ENCODE assay signal across 9 cellular contexts in genomic region chr10:114938818-114939193, GRCh38. TPM values are rescaled to one million over a fixed set of nuclear protein-coding genes. Genes with fewer than 3 reads are reported as not detected.
DNase-seq lines count a peak whose midpoint lies in the region; FAIRE-seq and TF ChIP-seq lines count a peak whose summit lies in the region.
"Had no signal": no experiment of that assay in that cellular context is flagged by ENCODE, and none has a peak within 500 bp of the region (broad histone marks: within the 10 kb centered on the region; RNA-seq: fewer than 3 reads in every experiment).

No MANE protein-coding gene starts in this region.

- no peaks in the 10 kb centered on the region for H3K9me3 Mint-ChIP-seq in T-helper 1 cell treated with Interleukin-12 subunit alpha and Interleukin-12 subunit beta and Interleukin-4 antibody, amounts not matched to agents 30 μg/mL and 1 μg/mL, for 36 hours
- H3K9me3 Mint-ChIP-seq in activated T-helper 2 cell treated with anti-CD3 and anti-CD28 coated beads, Interferon-gamma antibody, Interleukin-2, Interleukin-4, amounts not matched to agents 10 μg/mL and 5 μg/mL and 100 μg/mL, durations not matched to agents 14 hours and 24 hours and 36 hours = no peaks in the 10 kb centered on the region

- peak overlapping the region; percentile 80 to 92 for H3K9ac ChIP-seq in kidney (ENCODE audit: low read length in 2 of 2)

- intact Hi-C loops in activated T-helper 2 cell treated with anti-CD3 and anti-CD28 coated beads, Interferon-gamma antibody, Interleukin-2, Interleukin-4, amounts not matched to agents 10 μg/mL and 5 μg/mL and 100 μg/mL, durations not matched to agents 14 hours and 24 hours and 36 hours (cut with micrococcal nuclease) = loop anchor here (1.0 to 5.0 kb wide), 2 partner anchors 28 to 397 kb away; no protein-coding TSS in a partner anchor
- intact Hi-C loops in kidney (cut with DNase I) = no loop called here

- H3K4me1 Mint-ChIP-seq in T-helper 1 cell treated with Interleukin-12 subunit alpha and Interleukin-12 subunit beta and Interleukin-4 antibody, amounts not matched to agents 30 μg/mL and 1 μg/mL, for 36 hours (ENCODE audit: low read depth) = peaks cover 17% of the 10 kb centered on the region
- H3K4me1 Mint-ChIP-seq in activated T-helper 2 cell treated with anti-CD3 and anti-CD28 coated beads, Interferon-gamma antibody, Interleukin-2, Interleukin-4, amounts not matched to agents 10 μg/mL and 5 μg/mL and 100 μg/mL, durations not matched to agents 14 hours and 24 hours and 36 hours (ENCODE audit: low read depth) = peaks cover 23% of the 10 kb centered on the region

- FAIRE-seq in kidney (lab: Jason Lieb, UNC) = no peak
- FAIRE-seq: endometrium had no signal

- peaks cover 5% of the 10 kb centered on the region in 2 donors for H3K36me3 ChIP-seq in kidney (ENCODE audit: control insufficient read depth in 1 of 2, insufficient read depth in 2 of 2, low read length in 2 of 2)

- peaks cover 7% of the 10 kb centered on the region for H3K36me3 Mint-ChIP-seq in T-helper 1 cell treated with Interleukin-12 subunit alpha and Interleukin-12 subunit beta and Interleukin-4 antibody, amounts not matched to agents 30 μg/mL and 1 μg/mL, for 36 hours (ENCODE audit: low read depth)
- H3K36me3 Mint-ChIP-seq in activated T-helper 2 cell treated with anti-CD3 and anti-CD28 coated beads, Interferon-gamma antibody, Interleukin-2, Interleukin-4, amounts not matched to agents 10 μg/mL and 5 μg/mL and 100 μg/mL, durations not matched to agents 14 hours and 24 hours and 36 hours (ENCODE audit: low read depth) = peaks cover 20% of the 10 kb centered on the region

- H3K4me3 ChIP-seq in kidney (ENCODE audit: low read length in 2 of 2) = peak overlapping the region; percentile 75 to 91

- H3K27me3 Mint-ChIP-seq in T-helper 1 cell treated with Interleukin-12 subunit alpha and Interleukin-12 subunit beta and Interleukin-4 antibody, amounts not matched to agents 30 μg/mL and 1 μg/mL, for 36 hours (ENCODE audit: low read depth) = no peaks in the 10 kb centered on the region
- no peaks in the 10 kb centered on the region for H3K27me3 Mint-ChIP-seq in activated T-helper 2 cell treated with anti-CD3 and anti-CD28 coated beads, Interferon-gamma antibody, Interleukin-2, Interleukin-4, amounts not matched to agents 10 μg/mL and 5 μg/mL and 100 μg/mL, durations not matched to agents 14 hours and 24 hours and 36 hours (ENCODE audit: low read depth)

- peak overlapping the region; percentile 89 for H3K27ac Mint-ChIP-seq in T-helper 1 cell treated with Interleukin-12 subunit alpha and Interleukin-12 subunit beta and Interleukin-4 antibody, amounts not matched to agents 30 μg/mL and 1 μg/mL, for 36 hours
- peak overlapping the region; percentile 93 for H3K27ac Mint-ChIP-seq in activated T-helper 2 cell treated with anti-CD3 and anti-CD28 coated beads, Interferon-gamma antibody, Interleukin-2, Interleukin-4, amounts not matched to agents 10 μg/mL and 5 μg/mL and 100 μg/mL, durations not matched to agents 14 hours and 24 hours and 36 hours

- no peak overlapping the region for H3K27ac ChIP-seq in kidney (ENCODE audit: low read depth in 2 of 2, low read length in 2 of 2)
- H3K27ac ChIP-seq in temporal lobe (ENCODE audit: low read depth, low read length) = peak overlapping the region; percentile 46

- TF ChIP-seq CTCF in kidney (IDR thresholded peaks at IDR 0.05; ENCODE audit: borderline replicate concordance, extremely low read depth, insufficient read depth) = no peak

- no peak for DNase-seq in T-helper 1 cell
- no peak for DNase-seq in activated T-helper 2 cell treated with anti-CD3 and anti-CD28 coated beads, Interferon-gamma antibody, Interleukin-2, Interleukin-4, amounts not matched to agents 10 μg/mL and 5 μg/mL and 100 μg/mL, durations not matched to agents 14 hours and 24 hours and 36 hours (ENCODE audit: low spot score)
- no peak for DNase-seq in kidney
- DNase-seq in NCI-H2227 (lab: John Stamatoyannopoulos, UW; ENCODE audit: unreplicated experiment) = no peak
- DNase-seq in AG08395 (ENCODE audit: low spot score) = no peak
- DNase-seq in NCI-H774 (lab: John Stamatoyannopoulos, UW) = no peak

- H3K4me3 Mint-ChIP-seq in T-helper 1 cell treated with Interleukin-12 subunit alpha and Interleukin-12 subunit beta and Interleukin-4 antibody, amounts not matched to agents 30 μg/mL and 1 μg/mL, for 36 hours = peak overlapping the region; percentile 94
- H3K4me3 Mint-ChIP-seq in activated T-helper 2 cell treated with anti-CD3 and anti-CD28 coated beads, Interferon-gamma antibody, Interleukin-2, Interleukin-4, amounts not matched to agents 10 μg/mL and 5 μg/mL and 100 μg/mL, durations not matched to agents 14 hours and 24 hours and 36 hours (ENCODE audit: low read depth) = peak overlapping the region; percentile 95

- H3K9me3 ChIP-seq in kidney (ENCODE audit: control insufficient read depth in 1 of 2, low read length in 2 of 2) = no peaks in the 10 kb centered on the region

- H3K4me1 ChIP-seq in kidney (ENCODE audit: control insufficient read depth in 1 of 2, insufficient read depth in 1 of 2, low read depth in 1 of 2, low read length in 2 of 2) = peaks cover 0 to 8% of the 10 kb centered on the region in 2 donors

RNA-seq across cellular contexts. Expression of gene TRUB1, which starts 0.8 kb away (rescaled TPM):
- total RNA-seq in activated T-helper 2 cell treated with anti-CD3 and anti-CD28 coated beads, Interferon-gamma antibody, Interleukin-2, Interleukin-4, amounts not matched to agents 10 μg/mL and 5 μg/mL and 100 μg/mL, durations not matched to agents 14 hours and 24 hours and 36 hours = 20.3 and 21.4 TPM in 2 replicates
- total RNA-seq in kidney (17.1 TPM), temporal lobe (37.6 TPM)
- polyA plus RNA-seq in kidney (ENCODE audit: insufficient read depth, low read depth, low replicate concordance) = 11.5 TPM
